Comparison of ENCODE assay signal across 8 cellular contexts in the genomic region with DNA sequence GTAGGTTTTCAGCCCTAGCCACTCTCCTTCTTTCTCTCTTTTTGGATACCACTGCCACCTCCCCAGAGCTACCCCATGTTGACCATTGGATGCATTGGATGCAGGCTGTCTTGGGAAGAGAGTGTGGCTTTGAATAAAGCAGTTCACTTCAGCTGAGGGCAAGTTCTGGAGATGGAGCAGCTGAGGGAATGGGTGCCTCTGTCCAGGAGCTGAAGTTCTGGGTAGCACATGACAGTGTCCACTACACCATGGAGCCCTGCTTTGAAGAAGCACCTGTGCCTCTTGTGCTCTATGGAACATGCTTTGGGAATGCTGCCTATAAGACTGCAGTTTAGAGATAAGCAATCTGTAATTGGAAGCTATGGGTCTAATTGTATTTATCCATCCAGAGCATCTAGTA.
"Had no signal": no experiment of that assay in that cellular context is flagged by ENCODE, and none has a peak within 500 bp of the region (broad histone marks: within the 10 kb centered on the region; RNA-seq: fewer than 3 reads in every experiment).

No MANE protein-coding gene starts in this region.

- H3K36me3 Mint-ChIP-seq: IgD-negative memory B cell had no signal

- H3K4me1 Mint-ChIP-seq: IgD-negative memory B cell had no signal

- H3K4me2 ChIP-seq: KMS-11 had no signal

- H3K4me3 Mint-ChIP-seq: IgD-negative memory B cell had no signal

- H3K27ac Mint-ChIP-seq: IgD-negative memory B cell had no signal

- H3K27me3 Mint-ChIP-seq: IgD-negative memory B cell had no signal

- FAIRE-seq: HTR-8/SVneo had no signal

- H3K27ac ChIP-seq: HL-60, KMS-11 had no signal

- H3K4me3 ChIP-seq: K562 had no signal

- ATAC-seq: K562 had no signal

- DNase-seq: IMR-90, KBM-7, KG1 had no signal

- H3K9ac ChIP-seq: KMS-11 had no signal
